1 cellular context compared by ENCODE assay signal in the genomic region with DNA sequence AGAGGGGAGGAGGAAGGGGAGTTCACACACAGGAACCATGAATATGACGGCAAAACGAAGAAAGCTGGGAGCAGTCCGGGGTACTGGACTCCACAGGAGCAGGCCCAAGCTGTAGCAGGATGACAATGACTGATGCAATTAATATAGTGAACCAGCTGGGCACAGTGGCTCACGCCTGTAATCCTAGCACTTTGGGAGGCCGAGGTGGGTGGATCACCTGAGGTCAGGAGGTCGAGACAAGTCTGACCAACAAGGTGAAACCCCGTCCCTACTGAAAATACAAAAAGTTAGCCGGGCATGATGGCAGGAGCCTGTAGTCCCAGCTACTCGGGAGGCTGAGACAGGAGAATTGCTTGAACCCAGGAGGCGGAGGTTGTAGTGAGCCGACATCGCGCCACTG.
A peak's percentile ranks its signal among the peaks of the same experiment; 100 is the strongest.
TF ChIP-seq lines count a peak whose summit lies in the region.

No MANE protein-coding gene starts in this region.

TF ChIP-seq in GM12878, 131 proteins besides CTCF, POLR2A, EP300 and RAD21:
- TF ChIP-seq BHLHE40 (IDR thresholded peaks at IDR 0.05; ENCODE audit: borderline replicate concordance in 1 of 2, low read depth in 2 of 2, low read length in 1 of 2) (peak in 1 of 2 experiments; percentile 64; a peak in 2 of 4 replicates), HDGF (IDR thresholded peaks at IDR 0.05) (0 out of 2 replicates have a peak, but pooled peaks have one; percentile 22), NR2F1 (conservative IDR thresholded peaks at IDR 0.05) (peak; percentile 92)
TF ChIP-seq in GM12878: peak in this region for 3; not testable (repeated sequence) for 128.
